10 cellular contexts compared by ENCODE assay signal in the genomic region with DNA sequence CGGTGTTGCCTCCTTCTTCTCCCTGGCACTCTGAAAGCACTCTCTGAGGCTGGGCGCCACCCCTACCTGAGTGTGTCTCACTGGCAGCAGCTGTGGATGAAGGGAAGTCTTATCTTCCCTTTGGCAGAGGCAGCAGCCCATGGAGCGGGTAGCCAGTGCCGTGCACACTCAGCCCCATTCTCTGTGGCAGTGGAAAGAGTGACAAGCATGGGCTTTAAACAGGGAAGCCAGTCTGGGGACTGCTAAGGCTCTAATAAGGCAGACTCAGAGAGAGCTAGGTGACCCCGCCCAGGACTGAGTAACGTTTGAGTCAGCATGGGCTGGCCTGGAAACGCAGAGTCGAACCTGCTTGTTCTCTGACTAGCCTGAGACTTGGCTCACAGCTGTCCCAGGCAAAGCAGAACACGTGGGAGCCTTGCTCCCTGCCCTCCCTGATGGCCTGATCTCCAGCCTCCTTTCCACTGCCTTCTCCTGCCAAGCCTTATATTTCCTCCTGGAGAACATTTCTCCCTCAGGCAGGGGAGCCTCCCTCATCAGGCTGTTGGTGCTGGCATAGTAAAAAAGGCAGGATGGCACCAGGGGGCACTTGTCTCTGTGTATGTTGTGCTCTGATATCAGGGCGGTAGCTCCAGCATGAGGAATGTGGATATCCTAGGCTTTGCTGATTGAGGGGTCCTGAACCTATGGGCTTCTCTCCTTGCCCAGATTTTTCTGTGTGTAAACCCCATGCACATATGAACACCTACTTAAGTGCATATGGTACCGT.
DNase-seq lines count a peak whose midpoint lies in the region; ATAC-seq and TF ChIP-seq lines count a peak whose summit lies in the region.
"Had no signal": no experiment of that assay in that cellular context is flagged by ENCODE, and none has a peak within 500 bp of the region (broad histone marks: within the 10 kb centered on the region; RNA-seq: fewer than 3 reads in every experiment).

No MANE protein-coding gene starts in this region.

- intact Hi-C loops in CD14-positive monocyte (cut with micrococcal nuclease) = no loop called here
- intact Hi-C loops in mammary epithelial cell (cut with micrococcal nuclease) = loop anchor here (5.0 kb wide), 1 partner anchor 1027 kb away; no protein-coding TSS in a partner anchor
- intact Hi-C loops in tibial artery (cut with DNase I; ENCODE audit: low total_unique reads) = no loop called here

- H3K27me3 ChIP-seq in OCI-LY3 (ENCODE audit: low read depth, low read length) = peaks cover 20% of the 10 kb centered on the region
- no peaks in the 10 kb centered on the region for H3K27me3 ChIP-seq in mammary epithelial cell (ENCODE audit: insufficient read depth, low read length)
- no peaks in the 10 kb centered on the region for H3K27me3 ChIP-seq in tibial artery

- H3K36me3 ChIP-seq in OCI-LY3 (replicated peaks; ENCODE audit: low read depth, low read length) (no peaks in the 10 kb centered on the region), mammary epithelial cell (ENCODE audit: insufficient read depth, low read length) (no peaks in the 10 kb centered on the region), mesodermal cell (ENCODE audit: control insufficient read depth, insufficient read depth, low read length) (no peaks in the 10 kb centered on the region), tibial artery (no peaks in the 10 kb centered on the region)
- H3K36me3 ChIP-seq: neutrophil had no signal

- TSS peak; percentile 75 for BruUV-seq in mammary epithelial cell (replicated peaks; lab: Mats Ljungman, UMichigan)

- H3K27me3 Mint-ChIP-seq in CD14-positive monocyte (ENCODE audit: low read depth in 3 of 3) (peaks cover 6 to 18% (median 17%) of the 10 kb centered on the region in 3 donors), progenitor cell of endocrine pancreas (peaks cover 33% of the 10 kb centered on the region)

- H3K4me3 ChIP-seq in OCI-LY3 (ENCODE audit: low read length) (peak overlapping the region; percentile 61), mammary epithelial cell (replicated peaks in 1 of 3; ENCODE audit: insufficient read depth in 1 of 3, low read depth in 2 of 3, low read length in 3 of 3) (no peak overlapping the region), mesodermal cell (ENCODE audit: extremely low read depth, insufficient read depth, low read length, poor library complexity, severe bottlenecking) (no peak overlapping the region), tibial artery (no peak overlapping the region)

- H3K9me3 ChIP-seq in OCI-LY3 (ENCODE audit: insufficient read depth, low read length) (no peaks in the 10 kb centered on the region), mammary epithelial cell (replicated peaks; ENCODE audit: insufficient read depth, low read length) (no peaks in the 10 kb centered on the region), mesodermal cell (ENCODE audit: control insufficient read depth, low read length) (no peaks in the 10 kb centered on the region), tibial artery (no peaks in the 10 kb centered on the region)
- H3K9me3 ChIP-seq: neutrophil had no signal

- WGBS in mammary epithelial cell (ENCODE audit: low coverage, missing lambda C conversion rate) = 39% methylated on average over 6 of the region's 11 CpGs
- 53 to 61% methylated on average over 9 to 10 of the region's 11 CpGs for WGBS in mesodermal cell (ENCODE audit: insufficient coverage in 2 of 2), 2 experiments

- H3K27ac Mint-ChIP-seq in CD14-positive monocyte (peak overlapping the region in 1 of 7 donors; percentile 55), progenitor cell of endocrine pancreas (no peak overlapping the region)

- peak; percentile 52 for DNase-seq in CD14-positive monocyte (ENCODE audit: low spot score)
- DNase-seq in mammary epithelial cell = peak; percentile 98
- peak; percentile 92 to 95 for DNase-seq in tibial artery
- no peak for DNase-seq in progenitor cell of endocrine pancreas (ENCODE audit: low spot score, unreplicated experiment)
- DNase-seq in activated gamma-delta T cell (lab: John Stamatoyannopoulos, UW) = no peak

- CTCF ChIA-PET in mammary epithelial cell (lab: Charles Lee; ENCODE audit: low non-redundant PET) = interaction anchor here (0.5 to 0.7 kb wide), 2 partner anchors 32 to 340 kb away, joined by 3 read pairs; no protein-coding TSS in a partner anchor

- H3K27ac ChIP-seq in OCI-LY3 (ENCODE audit: low read length) (no peak overlapping the region), mammary epithelial cell (ENCODE audit: insufficient read depth, low read depth, low read length) (peak overlapping the region; percentile 86), mesodermal cell (ENCODE audit: low read depth, low read length, severe bottlenecking) (peak overlapping the region; percentile 60), tibial artery (peak overlapping the region; percentile 50 to 71)
- H3K27ac ChIP-seq: HL-60, neutrophil had no signal

- H3K4me1 ChIP-seq in OCI-LY3 (ENCODE audit: low read length) (peaks cover 18% of the 10 kb centered on the region), mammary epithelial cell (ENCODE audit: insufficient read depth, low read length) (peaks cover 59% of the 10 kb centered on the region), mesodermal cell (ENCODE audit: control insufficient read depth, insufficient read depth, low read length, poor library complexity, severe bottlenecking) (peaks cover 21% of the 10 kb centered on the region), tibial artery (peaks cover 0 to 16% (median 10%) of the 10 kb centered on the region in 4 donors)

- no peaks in the 10 kb centered on the region for H3K79me2 ChIP-seq in OCI-LY3 (ENCODE audit: low read length)
- no peaks in the 10 kb centered on the region for H3K79me2 ChIP-seq in mammary epithelial cell (ENCODE audit: insufficient read depth, low read length)

- H3K36me3 Mint-ChIP-seq in CD14-positive monocyte = no peaks in the 10 kb centered on the region
- H3K36me3 Mint-ChIP-seq in progenitor cell of endocrine pancreas (ENCODE audit: insufficient read depth) = no peaks in the 10 kb centered on the region

- peak; percentile 92 for ATAC-seq in GM21723 (IDR thresholded peaks at IDR 0.05; ENCODE audit: unreplicated experiment)

- no peak for TF ChIP-seq CTCF in CD14-positive monocyte (IDR thresholded peaks at IDR 0.05)
- no peak for TF ChIP-seq CTCF in OCI-LY3 (IDR thresholded peaks at IDR 0.05; ENCODE audit: low read depth, low read length)
- peak in 1 of 2 donors; percentile 25 for TF ChIP-seq CTCF in mammary epithelial cell (conservative IDR thresholded peaks at IDR 0.05 in 1 of 2, IDR thresholded peaks at IDR 0.05 in 1 of 2; ENCODE audit: extremely low read depth in 1 of 2, insufficient read depth in 1 of 2, low read depth in 1 of 2, low read length in 2 of 2)
- TF ChIP-seq CTCF in tibial artery (IDR thresholded peaks at IDR 0.05) = no peak
- TF ChIP-seq CTCF in progenitor cell of endocrine pancreas (IDR thresholded peaks at IDR 0.05; ENCODE audit: unreplicated experiment) = no peak

- H4K20me1 ChIP-seq in OCI-LY3 (ENCODE audit: insufficient read depth, low read length) = no peaks in the 10 kb centered on the region
- H4K20me1 ChIP-seq in mammary epithelial cell (ENCODE audit: insufficient read depth, low read length) = no peaks in the 10 kb centered on the region

- peak overlapping the region; percentile 42; the same call in 1 of the 2 replicates for H3K9ac ChIP-seq in OCI-LY3 (ENCODE audit: low read length)
- peak overlapping the region; percentile 83 for H3K9ac ChIP-seq in mammary epithelial cell (ENCODE audit: insufficient read depth, low read length)

- H2AFZ ChIP-seq in OCI-LY3 (ENCODE audit: low read depth, low read length) (peak overlapping the region; percentile 98), mammary epithelial cell (ENCODE audit: low read depth, low read length) (peak overlapping the region; percentile 70)

- in situ Hi-C loops in mammary epithelial cell (cut with MboI; ENCODE audit: low sequenced_read_pairs in 2 of 2) = no loop called here

- peak overlapping the region; percentile 92 for H3K4me2 ChIP-seq in OCI-LY3 (ENCODE audit: low read length)
- peak overlapping the region; percentile 72 for H3K4me2 ChIP-seq in mammary epithelial cell (ENCODE audit: insufficient read depth, low read depth, low read length)

- H3K4me3 Mint-ChIP-seq in CD14-positive monocyte (peak overlapping the region in 1 of 2 donors; percentile 16), progenitor cell of endocrine pancreas (ENCODE audit: low read depth) (no peak overlapping the region)

- H3K4me1 Mint-ChIP-seq in CD14-positive monocyte (peaks cover 5% of the 10 kb centered on the region), progenitor cell of endocrine pancreas (ENCODE audit: low read depth) (peaks cover 13% of the 10 kb centered on the region)

- H3K9me3 Mint-ChIP-seq in CD14-positive monocyte (no peaks in the 10 kb centered on the region), progenitor cell of endocrine pancreas (ENCODE audit: low read depth) (no peaks in the 10 kb centered on the region)

- dilution Hi-C loops in mammary epithelial cell (cut with HindIII; ENCODE audit: low sequenced_read_pairs) = no loop called here

Comparison
In these comparisons a context has a peak if more than half of its experiments do, and no peak if none do; other contexts are left out.
1. DNase-seq: peak in CD14-positive monocyte (single experiment), mammary epithelial cell (single experiment) and tibial artery (2 of 2); none in progenitor cell of endocrine pancreas (single experiment) and activated gamma-delta T cell (single experiment).